ENCODE assay signal across 1 cellular context in the genomic region with DNA sequence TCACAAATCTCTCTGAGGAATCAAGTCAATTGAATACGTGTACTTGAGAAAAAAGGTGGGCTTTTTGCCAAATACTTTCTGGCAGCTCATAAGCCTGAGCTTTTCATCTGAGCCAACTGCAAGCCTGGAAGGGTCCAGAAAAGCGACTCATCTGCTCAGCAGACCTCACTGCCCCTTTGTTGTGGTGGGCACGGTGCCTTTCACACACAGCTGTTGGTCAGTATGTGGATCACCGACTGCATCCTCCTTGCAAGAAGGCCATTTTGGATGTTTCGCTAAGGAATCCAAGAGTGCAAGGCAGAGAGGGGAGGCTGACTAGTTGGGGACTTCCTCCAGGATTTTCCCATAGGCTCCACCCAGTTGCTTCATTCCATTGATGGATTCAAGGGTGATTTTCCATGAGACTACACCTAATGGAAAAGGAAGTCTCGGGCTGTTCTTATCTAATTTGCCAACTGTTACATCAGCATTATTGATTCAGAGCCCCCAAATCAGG.
TF ChIP-seq lines count a peak whose summit lies in the region.

No MANE protein-coding gene starts in this region.

TF ChIP-seq in SK-N-SH, 30 proteins besides CTCF, POLR2A, EP300 and RAD21 (continued from another document):
- TF ChIP-seq, protein P1, sequence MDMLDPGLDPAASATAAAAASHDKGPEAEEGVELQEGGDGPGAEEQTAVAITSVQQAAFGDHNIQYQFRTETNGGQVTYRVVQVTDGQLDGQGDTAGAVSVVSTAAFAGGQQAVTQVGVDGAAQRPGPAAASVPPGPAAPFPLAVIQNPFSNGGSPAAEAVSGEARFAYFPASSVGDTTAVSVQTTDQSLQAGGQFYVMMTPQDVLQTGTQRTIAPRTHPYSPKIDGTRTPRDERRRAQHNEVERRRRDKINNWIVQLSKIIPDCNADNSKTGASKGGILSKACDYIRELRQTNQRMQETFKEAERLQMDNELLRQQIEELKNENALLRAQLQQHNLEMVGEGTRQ (IDR thresholded peaks at IDR 0.05; ENCODE audit: borderline replicate concordance, low read depth, low read length): no peak
- TF ChIP-seq POLR2AphosphoS5 (IDR thresholded peaks at IDR 0.05; ENCODE audit: low read depth, low read length): peak; percentile 16; the same call in 1 of the 2 replicates
- TF ChIP-seq, protein P2, sequence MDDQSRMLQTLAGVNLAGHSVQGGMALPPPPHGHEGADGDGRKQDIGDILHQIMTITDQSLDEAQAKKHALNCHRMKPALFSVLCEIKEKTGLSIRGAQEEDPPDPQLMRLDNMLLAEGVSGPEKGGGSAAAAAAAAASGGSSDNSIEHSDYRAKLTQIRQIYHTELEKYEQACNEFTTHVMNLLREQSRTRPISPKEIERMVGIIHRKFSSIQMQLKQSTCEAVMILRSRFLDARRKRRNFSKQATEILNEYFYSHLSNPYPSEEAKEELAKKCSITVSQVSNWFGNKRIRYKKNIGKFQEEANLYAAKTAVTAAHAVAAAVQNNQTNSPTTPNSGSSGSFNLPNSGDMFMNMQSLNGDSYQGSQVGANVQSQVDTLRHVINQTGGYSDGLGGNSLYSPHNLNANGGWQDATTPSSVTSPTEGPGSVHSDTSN (IDR thresholded peaks at IDR 0.05): peak; percentile 14; the same call in 1 of the 2 replicates
- TF ChIP-seq, protein P3, sequence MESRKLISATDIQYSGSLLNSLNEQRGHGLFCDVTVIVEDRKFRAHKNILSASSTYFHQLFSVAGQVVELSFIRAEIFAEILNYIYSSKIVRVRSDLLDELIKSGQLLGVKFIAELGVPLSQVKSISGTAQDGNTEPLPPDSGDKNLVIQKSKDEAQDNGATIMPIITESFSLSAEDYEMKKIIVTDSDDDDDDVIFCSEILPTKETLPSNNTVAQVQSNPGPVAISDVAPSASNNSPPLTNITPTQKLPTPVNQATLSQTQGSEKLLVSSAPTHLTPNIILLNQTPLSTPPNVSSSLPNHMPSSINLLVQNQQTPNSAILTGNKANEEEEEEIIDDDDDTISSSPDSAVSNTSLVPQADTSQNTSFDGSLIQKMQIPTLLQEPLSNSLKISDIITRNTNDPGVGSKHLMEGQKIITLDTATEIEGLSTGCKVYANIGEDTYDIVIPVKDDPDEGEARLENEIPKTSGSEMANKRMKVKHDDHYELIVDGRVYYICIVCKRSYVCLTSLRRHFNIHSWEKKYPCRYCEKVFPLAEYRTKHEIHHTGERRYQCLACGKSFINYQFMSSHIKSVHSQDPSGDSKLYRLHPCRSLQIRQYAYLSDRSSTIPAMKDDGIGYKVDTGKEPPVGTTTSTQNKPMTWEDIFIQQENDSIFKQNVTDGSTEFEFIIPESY (IDR thresholded peaks at IDR 0.05; ENCODE audit: borderline replicate concordance, low read depth): no peak
- no peak for TF ChIP-seq NRF1 (IDR thresholded peaks at IDR 0.05; ENCODE audit: low read depth, low read length)
- TF ChIP-seq FOXM1 (IDR thresholded peaks at IDR 0.05; ENCODE audit: low read depth): no peak
- no peak for TF ChIP-seq TEAD4 (IDR thresholded peaks at IDR 0.05; ENCODE audit: borderline replicate concordance, insufficient read depth)
- TF ChIP-seq TCF12 (IDR thresholded peaks at IDR 0.05): peak; percentile 82
- peak; percentile 34; the same call in 1 of the 2 replicates for TF ChIP-seq YY1 (IDR thresholded peaks at IDR 0.05; ENCODE audit: low read depth)
- no peak for TF ChIP-seq EZH2phosphoT487 (IDR thresholded peaks at IDR 0.05; ENCODE audit: borderline replicate concordance, low read depth)
- no peak for TF ChIP-seq SIN3A (IDR thresholded peaks at IDR 0.05; ENCODE audit: borderline replicate concordance, low read depth, low read length)
- peak; percentile 75 for TF ChIP-seq NFIC (IDR thresholded peaks at IDR 0.05; ENCODE audit: borderline replicate concordance)
- TF ChIP-seq FOSL2 (IDR thresholded peaks at IDR 0.05; ENCODE audit: borderline replicate concordance, low read depth): peak; percentile 36; the same call in 1 of the 2 replicates
- TF ChIP-seq MXI1 (IDR thresholded peaks at IDR 0.05; ENCODE audit: low read depth, low read length): no peak
